In the genomic region with DNA sequence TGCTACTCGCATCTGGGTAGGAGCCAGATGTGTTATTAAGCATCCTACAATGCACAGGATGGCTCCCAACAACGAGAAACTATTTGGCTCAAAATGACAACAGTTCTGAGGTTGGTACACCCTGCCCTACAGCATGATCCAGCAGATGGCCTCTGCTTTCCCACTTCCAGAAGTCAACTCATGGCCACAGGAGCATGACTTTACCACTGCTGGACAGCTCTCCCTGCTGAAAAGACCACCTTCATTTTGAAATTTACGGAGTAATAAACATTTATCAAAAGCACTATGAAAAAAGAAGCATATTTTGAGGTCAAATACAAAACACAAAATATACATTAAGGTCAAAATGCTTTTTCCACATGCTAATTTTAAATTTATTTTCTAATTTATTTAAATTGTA, we compare ENCODE assay signal across 26 cellular contexts. TPM values are rescaled to one million over a fixed set of nuclear protein-coding genes. Genes with fewer than 3 reads are reported as not detected.
"Had no signal": no experiment of that assay in that cellular context is flagged by ENCODE, and none has a peak within 500 bp of the region (broad histone marks: within the 10 kb centered on the region; RNA-seq: fewer than 3 reads in every experiment).

No MANE protein-coding gene starts in this region.

- H3K4me1 Mint-ChIP-seq: T-cell had no signal

- H3K36me3 Mint-ChIP-seq: T-cell had no signal

- DNase-seq: Karpas-422; KG1; MG63; NCI-H1092; NCI-H1105 treated with DMSO at 0.1 percent for 48 hours; NCI-H1417 treated with DMSO at 0.1 percent for 48 hours; NCI-H146; NCI-H1694 treated with DMSO at 0.1 percent for 48 hours; NCI-H1930; NCI-H2081; NCI-H2227 treated with DMSO at 0.1 percent for 48 hours; NCI-H510A; NCI-H524 treated with DMSO at 0.1 percent for 48 hours; NCI-H69; NCI-H774; NK-92 treated with Interleukin-12 subunit alpha and Interleukin-12 subunit beta, amount 100 ng/mL, for 24 hours; PC-3; SHP77; SK-N-SH; SW 1271; T-cell had no signal

- H3K4me3 Mint-ChIP-seq: T-cell had no signal

- H3K27ac Mint-ChIP-seq: T-cell had no signal

- H3K9me3 ChIP-seq: MG63, SK-N-SH had no signal

- H3K27me3 ChIP-seq: MG63 had no signal

- H3K36me3 ChIP-seq: MG63 had no signal

- H3K9me2 ChIP-seq: SK-N-SH had no signal

- H3K27ac ChIP-seq: RWPE1 had no signal

- H3K9me3 Mint-ChIP-seq: T-cell had no signal

- H3K4me2 ChIP-seq: SK-N-SH had no signal

- ATAC-seq: Panc1, PC-3, T-cell had no signal

- H3K4me3 ChIP-seq: MG63 had no signal

RNA-seq across cellular contexts. Expression of a gene that starts 13.7 kb away (rescaled TPM):
- total RNA-seq: HT-29, OCI-LY7, PC-3, SK-MEL-5, T-cell had no signal
- polyA plus RNA-seq: SK-N-SH had no signal
